7 cellular contexts compared by ENCODE assay signal in the genomic region with DNA sequence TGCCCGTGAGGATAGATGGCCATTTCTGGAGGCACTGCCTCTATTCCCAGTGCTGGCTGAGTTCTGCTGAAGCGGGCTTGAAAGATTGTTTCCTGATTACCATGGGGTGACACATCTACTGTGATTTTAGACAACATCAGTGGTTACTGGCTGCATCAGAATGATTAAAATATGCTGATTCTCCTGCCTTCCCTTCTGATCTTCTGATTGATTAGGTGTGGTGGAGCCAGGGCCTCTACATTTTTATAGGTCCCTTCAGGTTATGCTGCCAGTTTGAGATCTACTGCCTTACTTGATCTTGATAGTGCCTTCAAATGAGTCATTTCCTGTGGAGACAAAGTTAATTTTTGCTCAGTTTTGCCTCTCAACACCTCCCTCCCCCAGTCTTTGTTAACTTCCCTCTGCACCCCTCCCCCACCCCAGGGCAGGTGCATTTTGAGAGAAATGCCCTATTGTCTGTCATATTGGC. TPM values are rescaled to one million over a fixed set of nuclear protein-coding genes. Genes with fewer than 3 reads are reported as not detected.
DNase-seq lines count a peak whose midpoint lies in the region; ATAC-seq lines count a peak whose summit lies in the region.

No MANE protein-coding gene starts in this region.

- peak overlapping the region; percentile 46 to 62 for H3K4me3 Mint-ChIP-seq in effector memory CD8-positive, alpha-beta T cell

- peaks cover 2% of the 10 kb centered on the region for H3K79me1 ChIP-seq in neuronal stem cell (ENCODE audit: low read depth, low read length)

- no peak overlapping the region for H2BK120ac ChIP-seq in neuronal stem cell (ENCODE audit: low read depth, low read length)

- ATAC-seq in GM19438 (IDR thresholded peaks at IDR 0.05; ENCODE audit: low read depth, unreplicated experiment): peak; percentile 91
- peak; percentile 92 for ATAC-seq in effector memory CD8-positive, alpha-beta T cell (replicated peaks)

- no peak overlapping the region for H2AK5ac ChIP-seq in neuronal stem cell (ENCODE audit: low read depth, low read length)

- H3K9ac ChIP-seq in HUES48 (ENCODE audit: low read depth, low read length): no peak overlapping the region
- H3K9ac ChIP-seq in neuronal stem cell (ENCODE audit: low read depth, low read length, poor library complexity): no peak overlapping the region

- H4K8ac ChIP-seq in neuronal stem cell (ENCODE audit: low read depth, low read length): no peak overlapping the region

- no peak overlapping the region for H2BK5ac ChIP-seq in neuronal stem cell (ENCODE audit: low read length)

- H2BK15ac ChIP-seq in neuronal stem cell (ENCODE audit: low read length): no peak overlapping the region

- H3K4me3 ChIP-seq in HUES48 (ENCODE audit: low read depth, low read length) (no peak overlapping the region), neuronal stem cell (ENCODE audit: low read length in 2 of 2) (no peak overlapping the region)

- H2AFZ ChIP-seq in neuronal stem cell (ENCODE audit: low read length): no peak overlapping the region

- no peak overlapping the region for H3K18ac ChIP-seq in neuronal stem cell (ENCODE audit: low read length)

- H3K14ac ChIP-seq in neuronal stem cell (ENCODE audit: low read length): no peak overlapping the region

- peak; percentile 48 for DNase-seq in activated CD4-positive, CD25-positive, alpha-beta regulatory T cell treated with anti-CD3 and anti-CD28 coated beads, Interleukin-2, amount 50 U/mL, for 72 hours
- peak; percentile 17 to 41 (median 38) for DNase-seq in effector memory CD8-positive, alpha-beta T cell
- DNase-seq in stimulated activated CD4-positive, alpha-beta T cell treated with anti-CD3 and anti-CD28 coated beads, TNF-alpha, amount 100 ng/mL, for 48 hours (ENCODE audit: low read depth in 3 of 3): peak; percentile 12 to 53 (median 28)
- no peak for DNase-seq in NCI-H82 (lab: John Stamatoyannopoulos, UW)
- no peak for DNase-seq in neuronal stem cell (ENCODE audit: low spot score)

- H3K27ac Mint-ChIP-seq in effector memory CD8-positive, alpha-beta T cell: peak overlapping the region; percentile 88 to 89

- H3K9me3 ChIP-seq in HUES48 (ENCODE audit: control insufficient read depth, insufficient read depth, low read length) (no peaks in the 10 kb centered on the region), neuronal stem cell (replicated peaks in 1 of 2; ENCODE audit: control insufficient read depth in 2 of 2, insufficient read depth in 1 of 2, low read depth in 1 of 2, low read length in 2 of 2) (no peaks in the 10 kb centered on the region)

- H3K36me3 ChIP-seq in HUES48 (ENCODE audit: control insufficient read depth, insufficient read depth, low read length): peaks cover 81% of the 10 kb centered on the region
- peaks cover 23 to 89% of the 10 kb centered on the region in 2 donors for H3K36me3 ChIP-seq in neuronal stem cell (replicated peaks in 1 of 2; ENCODE audit: control insufficient read depth in 2 of 2, insufficient read depth in 2 of 2, low read length in 2 of 2)

- peaks cover 77% of the 10 kb centered on the region for H3K36me3 Mint-ChIP-seq in effector memory CD8-positive, alpha-beta T cell (ENCODE audit: insufficient read depth)

- no peak overlapping the region for H3K4ac ChIP-seq in neuronal stem cell (ENCODE audit: low read length)

- H3K23ac ChIP-seq in neuronal stem cell (ENCODE audit: low read depth, low read length, poor library complexity): no peak overlapping the region

- no peak overlapping the region for H2BK12ac ChIP-seq in neuronal stem cell (ENCODE audit: low read length)

- H3K4me2 ChIP-seq in neuronal stem cell (ENCODE audit: insufficient read depth, low read length, poor library complexity, severe bottlenecking): no peak overlapping the region

- no peaks in the 10 kb centered on the region for H3K9me3 Mint-ChIP-seq in effector memory CD8-positive, alpha-beta T cell

- H3K4me1 ChIP-seq in HUES48 (ENCODE audit: control insufficient read depth, insufficient read depth, low read length): no peaks in the 10 kb centered on the region; the same call in 1 of the 2 replicates
- no peaks in the 10 kb centered on the region for H3K4me1 ChIP-seq in neuronal stem cell (ENCODE audit: control insufficient read depth in 2 of 2, insufficient read depth in 1 of 2, low read depth in 1 of 2, low read length in 2 of 2)

- H3K27me3 ChIP-seq in HUES48 (ENCODE audit: control insufficient read depth, insufficient read depth, low read length) (no peaks in the 10 kb centered on the region), neuronal stem cell (ENCODE audit: control insufficient read depth in 3 of 3, insufficient read depth in 3 of 3, low read depth in 1 of 3, low read length in 3 of 3) (no peaks in the 10 kb centered on the region)

- WGBS in neuronal stem cell (ENCODE audit: extremely low coverage in 2 of 2, insufficient read length in 2 of 2, insufficient replicate concordance in 1 of 2), 2 donors: no CpG with 5 or more reads among the region's 2 CpGs

- H4K91ac ChIP-seq in neuronal stem cell (ENCODE audit: low read depth, low read length, poor library complexity): no peak overlapping the region

- H3K27me3 Mint-ChIP-seq in effector memory CD8-positive, alpha-beta T cell: no peaks in the 10 kb centered on the region

- peaks cover 23 to 31% of the 10 kb centered on the region in 2 donors for H3K4me1 Mint-ChIP-seq in effector memory CD8-positive, alpha-beta T cell (ENCODE audit: low read depth in 2 of 2)

- H3K27ac ChIP-seq in HUES48 (ENCODE audit: low read depth, low read length): peak overlapping the region; percentile 13
- H3K27ac ChIP-seq in neuronal stem cell (replicated peaks; ENCODE audit: low read length): no peak overlapping the region

RNA-seq across cellular contexts. Expression of a gene that starts 31.6 kb away (rescaled TPM):
- 2.1 TPM for polyA plus RNA-seq in neuronal stem cell (2013, experiment 1 of 2)
- 2.9 TPM for polyA plus RNA-seq in neuronal stem cell (2013, experiment 2 of 2)

Comparison
In these comparisons a context has a peak if more than half of its experiments do, and no peak if none do; other contexts are left out.
1. DNase-seq: peak in activated CD4-positive, CD25-positive, alpha-beta regulatory T cell treated with anti-CD3 and anti-CD28 coated beads, Interleukin-2, amount 50 U/mL, for 72 hours (single experiment), effector memory CD8-positive, alpha-beta T cell (3 of 3) and stimulated activated CD4-positive, alpha-beta T cell treated with anti-CD3 and anti-CD28 coated beads, TNF-alpha, amount 100 ng/mL, for 48 hours (3 of 3); none in NCI-H82 (single experiment) and neuronal stem cell (single experiment).